ENCODE assay signal across 19 cellular contexts in genomic region chr9:15501803-15502202, GRCh38. TPM values are rescaled to one million over a fixed set of nuclear protein-coding genes. Genes with fewer than 3 reads are reported as not detected.
DNase-seq lines count a peak whose midpoint lies in the region; ATAC-seq and TF ChIP-seq lines count a peak whose summit lies in the region.
"Had no signal": no experiment of that assay in that cellular context is flagged by ENCODE, and none has a peak within 500 bp of the region (broad histone marks: within the 10 kb centered on the region; RNA-seq: fewer than 3 reads in every experiment).

No MANE protein-coding gene starts in this region.

- BruUV-seq in IMR-90 (replicated peaks; lab: Mats Ljungman, UMichigan) = no TSS peak

- peaks cover 70% of the 10 kb centered on the region for H3K4me1 Mint-ChIP-seq in activated naive CD4-positive, alpha-beta T cell treated with anti-CD3 and anti-CD28 coated beads, Interleukin-2, amount 50 U/mL, for 24 hours
- peaks cover 55% of the 10 kb centered on the region for H3K4me1 Mint-ChIP-seq in activated naive CD4-positive, alpha-beta T cell treated with anti-CD3 and anti-CD28 coated beads, Interleukin-2, amount 10 ng/mL, durations not matched to agents 7 days and 5 days
- peaks cover 51% of the 10 kb centered on the region for H3K4me1 Mint-ChIP-seq in central memory CD8-positive, alpha-beta T cell
- H3K4me1 Mint-ChIP-seq: CD14-positive monocyte had no signal

- no peak overlapping the region for H2BK5ac ChIP-seq in IMR-90 (ENCODE audit: low read depth, low read length, poor library complexity, severe bottlenecking)

- CTCF ChIA-PET in activated naive CD4-positive, alpha-beta T cell treated with anti-CD3 and anti-CD28 coated beads, Interleukin-2, amount 10 ng/mL, durations not matched to agents 7 days and 5 days (lab: Charles Lee) = interaction anchor here (1.1 kb wide), 1 partner anchor 104 kb away, joined by 3 read pairs; no protein-coding TSS in a partner anchor
- CTCF ChIA-PET in IMR-90 (lab: Yijun Ruan, JAX) = interaction anchor here (0.6 kb wide), 1 partner anchor 25 kb away, joined by 3 read pairs; no protein-coding TSS in a partner anchor

- intact Hi-C loops in IMR-90 (cut with micrococcal nuclease) (no loop called here), heart left ventricle (cut with DNase I) (loop anchor here in 1 of 10 donors (10.0 kb wide), 2 partner anchors 53 to 103 kb away; partner anchors contain the start of gene CCDC171)

- H3K36me3 Mint-ChIP-seq in activated naive CD4-positive, alpha-beta T cell treated with anti-CD3 and anti-CD28 coated beads, Interleukin-2, amount 50 U/mL, for 24 hours = peaks cover 18% of the 10 kb centered on the region
- H3K36me3 Mint-ChIP-seq in activated naive CD4-positive, alpha-beta T cell treated with anti-CD3 and anti-CD28 coated beads, Interleukin-2, amount 10 ng/mL, durations not matched to agents 7 days and 5 days = peaks cover 61% of the 10 kb centered on the region
- peaks cover 56% of the 10 kb centered on the region for H3K36me3 Mint-ChIP-seq in central memory CD8-positive, alpha-beta T cell (ENCODE audit: insufficient read depth)

- H3K56ac ChIP-seq in IMR-90 (ENCODE audit: extremely low read depth, insufficient read depth, low read length) = no peak overlapping the region

- H2AFZ ChIP-seq in IMR-90 (replicated peaks; ENCODE audit: low read length, poor library complexity) = no peak overlapping the region

- WGBS in IMR-90 (ENCODE audit: extremely low coverage in 2 of 2, insufficient read length in 1 of 2), 2 experiments = no CpG with 5 or more reads among the region's 5 CpGs
- 89 to 97% (median 92%) methylated on average over 5 of the region's 5 CpGs for WGBS in heart left ventricle, 4 donors

- H3K14ac ChIP-seq in IMR-90 (replicated peaks; ENCODE audit: low read depth, low read length) = no peak overlapping the region

- peaks cover 3 to 44% of the 10 kb centered on the region in 2 experiments; a peak in 3 of 4 replicates for H3K79me1 ChIP-seq in IMR-90 (ENCODE audit: low read depth in 1 of 2, low read length in 2 of 2)

- H3K4ac ChIP-seq in IMR-90 (ENCODE audit: low read depth, low read length) = no peak overlapping the region

- H2BK120ac ChIP-seq in IMR-90 (ENCODE audit: low read depth, low read length) = no peak overlapping the region

- no peaks in the 10 kb centered on the region for H3K27me3 ChIP-seq in IMR-90 (ENCODE audit: control insufficient read depth, insufficient read depth, low read length)
- H3K27me3 ChIP-seq in heart left ventricle = no peaks in the 10 kb centered on the region
- H3K27me3 ChIP-seq: MG63 had no signal

- POLR2A ChIA-PET in IMR-90 (lab: Charles Lee; ENCODE audit: unreplicated experiment) = no interaction called here

- H4K5ac ChIP-seq in IMR-90 (ENCODE audit: low read depth, low read length) = no peak overlapping the region

- 0 out of 4 replicates have a peak overlapping the region, but pooled peaks of 1 of the 2 experiments have one; percentile 28 for H4K8ac ChIP-seq in IMR-90 (ENCODE audit: low read depth in 2 of 2, low read length in 2 of 2)

- H3K9me3 Mint-ChIP-seq in activated naive CD4-positive, alpha-beta T cell treated with anti-CD3 and anti-CD28 coated beads, Interleukin-2, amount 50 U/mL, for 24 hours = no peaks in the 10 kb centered on the region
- H3K9me3 Mint-ChIP-seq in activated naive CD4-positive, alpha-beta T cell treated with anti-CD3 and anti-CD28 coated beads, Interleukin-2, amount 10 ng/mL, durations not matched to agents 7 days and 5 days = no peaks in the 10 kb centered on the region
- no peaks in the 10 kb centered on the region for H3K9me3 Mint-ChIP-seq in central memory CD8-positive, alpha-beta T cell
- H3K9me3 Mint-ChIP-seq: CD14-positive monocyte had no signal

- TF ChIP-seq CTCF in IMR-90 (conservative IDR thresholded peaks at IDR 0.05; ENCODE audit: low read depth, low read length) (no peak), heart left ventricle (IDR thresholded peaks at IDR 0.05) (no peak)

- no peak for TF ChIP-seq POLR2A in IMR-90 (IDR thresholded peaks at IDR 0.05; ENCODE audit: low read depth, low read length)
- TF ChIP-seq POLR2A in heart left ventricle (IDR thresholded peaks at IDR 0.05) = no peak

- no peaks in the 10 kb centered on the region for H4K20me1 ChIP-seq in IMR-90 (ENCODE audit: insufficient read depth, low read length)

- no peak overlapping the region for H2AK5ac ChIP-seq in IMR-90 (ENCODE audit: low read depth, low read length)

- peak overlapping the region; percentile 46; the same call in 1 of the 2 replicates for H3K23ac ChIP-seq in IMR-90 (ENCODE audit: low read depth, low read length)

- H4K91ac ChIP-seq in IMR-90 (ENCODE audit: insufficient read depth, low read depth, low read length) = no peak overlapping the region

- H3K27ac Mint-ChIP-seq in activated naive CD4-positive, alpha-beta T cell treated with anti-CD3 and anti-CD28 coated beads, Interleukin-2, amount 50 U/mL, for 24 hours = peak overlapping the region; percentile 90
- H3K27ac Mint-ChIP-seq in activated naive CD4-positive, alpha-beta T cell treated with anti-CD3 and anti-CD28 coated beads, Interleukin-2, amount 10 ng/mL, durations not matched to agents 7 days and 5 days = no peak overlapping the region
- H3K27ac Mint-ChIP-seq in central memory CD8-positive, alpha-beta T cell (ENCODE audit: low read depth) = peak overlapping the region; percentile 74
- H3K27ac Mint-ChIP-seq: B cell had no signal

- dilution Hi-C loops in IMR-90 (cut with HindIII; ENCODE audit: low sequenced_read_pairs, unreplicated experiment) = no loop called here

- H3K9me3 ChIP-seq in IMR-90 (ENCODE audit: control insufficient read depth, insufficient read depth, low read length) = no peaks in the 10 kb centered on the region
- H3K9me3 ChIP-seq in heart left ventricle = no peaks in the 10 kb centered on the region
- H3K9me3 ChIP-seq: MG63 had no signal

- H2BK20ac ChIP-seq in IMR-90 (ENCODE audit: low read depth, low read length) = no peak overlapping the region

- H3K27me3 Mint-ChIP-seq in activated naive CD4-positive, alpha-beta T cell treated with anti-CD3 and anti-CD28 coated beads, Interleukin-2, amount 50 U/mL, for 24 hours = no peaks in the 10 kb centered on the region
- H3K27me3 Mint-ChIP-seq in activated naive CD4-positive, alpha-beta T cell treated with anti-CD3 and anti-CD28 coated beads, Interleukin-2, amount 10 ng/mL, durations not matched to agents 7 days and 5 days = no peaks in the 10 kb centered on the region
- H3K27me3 Mint-ChIP-seq in central memory CD8-positive, alpha-beta T cell = no peaks in the 10 kb centered on the region
- H3K27me3 Mint-ChIP-seq: B cell had no signal

- H2BK15ac ChIP-seq in IMR-90 (ENCODE audit: low read depth, low read length) = no peak overlapping the region

- H3K4me2 ChIP-seq in IMR-90 (ENCODE audit: low read depth, low read length) = no peak overlapping the region

- TF ChIP-seq RAD21 in IMR-90 (IDR thresholded peaks at IDR 0.05; ENCODE audit: low read length) = no peak

- in situ Hi-C loops in IMR-90 (cut with MboI; ENCODE audit: low sequenced_read_pairs) = no loop called here

- H3K27ac ChIP-seq in IMR-90 (ENCODE audit: insufficient read depth, low read length) = no peak overlapping the region
- no peak overlapping the region for H3K27ac ChIP-seq in heart left ventricle

- DNase-seq in activated naive CD4-positive, alpha-beta T cell treated with anti-CD3 and anti-CD28 coated beads, Interleukin-2, amount 10 ng/mL, durations not matched to agents 7 days and 5 days = no peak
- no peak for DNase-seq in IMR-90
- no peak for DNase-seq in central memory CD8-positive, alpha-beta T cell (ENCODE audit: low spot score in 2 of 2)
- no peak for DNase-seq in HCEC 1CT
- no peak for DNase-seq in heart left ventricle
- no peak for DNase-seq in glomerular visceral epithelial cell (ENCODE audit: extremely low spot score)
- DNase-seq: DMS 273 treated with DMSO at 0.1 percent for 48 hours, DMS79 treated with DMSO at 0.1 percent for 48 hours, GOT3, Kasumi-1, MG63, NCI-H187, NCI-H446, NCI-H526 treated with DMSO at 0.1 percent for 48 hours, PC-3, Right ventricle myocardium superior had no signal

- H3K4me3 ChIP-seq in IMR-90 (ENCODE audit: insufficient read depth, low read depth, low read length) (no peak overlapping the region), heart left ventricle (no peak overlapping the region)
- H3K4me3 ChIP-seq: MG63 had no signal

- ATAC-seq in IMR-90 (ENCODE audit: low read depth) (no peak), heart left ventricle (no peak)
- ATAC-seq in central memory CD8-positive, alpha-beta T cell (replicated peaks; ENCODE audit: extremely low read depth, poor library complexity, severe bottlenecking) = no peak
- ATAC-seq: PC-3 had no signal

- peak overlapping the region; percentile 34 for H3K4me3 Mint-ChIP-seq in activated naive CD4-positive, alpha-beta T cell treated with anti-CD3 and anti-CD28 coated beads, Interleukin-2, amount 50 U/mL, for 24 hours
- H3K4me3 Mint-ChIP-seq in activated naive CD4-positive, alpha-beta T cell treated with anti-CD3 and anti-CD28 coated beads, Interleukin-2, amount 10 ng/mL, durations not matched to agents 7 days and 5 days = no peak overlapping the region
- no peak overlapping the region for H3K4me3 Mint-ChIP-seq in central memory CD8-positive, alpha-beta T cell
- H3K4me3 Mint-ChIP-seq: B cell, CD14-positive monocyte had no signal

- H3K36me3 ChIP-seq in IMR-90 (ENCODE audit: control insufficient read depth, insufficient read depth, low read length) (peaks cover 5% of the 10 kb centered on the region), heart left ventricle (peaks cover 0 to 78% (median 31%) of the 10 kb centered on the region in 9 donors)

- H3K4me1 ChIP-seq in IMR-90 (ENCODE audit: control insufficient read depth, insufficient read depth, low read length) (0 out of 2 replicates have a peak, but pooled peaks cover 1% of the 10 kb centered on the region), heart left ventricle (no peaks in the 10 kb centered on the region)

- H3K9me1 ChIP-seq in IMR-90 (ENCODE audit: insufficient read depth, low read length) = no peaks in the 10 kb centered on the region

- no peak overlapping the region for H2AK9ac ChIP-seq in IMR-90 (replicated peaks; ENCODE audit: low read depth, low read length, poor library complexity)

- no peak overlapping the region for H3K18ac ChIP-seq in IMR-90 (ENCODE audit: low read depth, low read length)

- H3K9ac ChIP-seq in IMR-90 (ENCODE audit: low read depth, low read length) = no peak overlapping the region

TF ChIP-seq in IMR-90, 13 proteins besides CTCF, POLR2A, EP300 and RAD21 (continues in another document):
- no peak for TF ChIP-seq RCOR1 (IDR thresholded peaks at IDR 0.05; ENCODE audit: insufficient replicate concordance, low read length)

RNA-seq across cellular contexts. Expression of gene PSIP1, which starts 9.0 kb away (rescaled TPM):
- total RNA-seq in IMR-90 (2012; rRNA removed) (27.2 and 30.0 TPM in 2 replicates), heart left ventricle (10 to 100 TPM; 16.5 to 29.1 (median 21.9) TPM)
- polyA plus RNA-seq in IMR-90 (2012; rRNA removed) (14.7 and 21.8 TPM in 2 replicates), heart left ventricle (10 to 100 TPM; 15.9 to 18.4 TPM)
- 2.0 and 12.5 TPM in 2 replicates for polyA plus RNA-seq in IMR-90 (2012; cell fraction: cytosol; rRNA removed)
- polyA plus RNA-seq in IMR-90 (2012; cell fraction: nucleus; rRNA removed; ENCODE audit: low replicate concordance) = 9.5 and 13.0 TPM in 2 replicates

RNA-seq across cellular contexts. Expression of gene CCDC171, which starts 51.0 kb away (rescaled TPM):
- total RNA-seq in IMR-90 (2012; rRNA removed) (2.2 and 2.5 TPM in 2 replicates), heart left ventricle (1 to 10 TPM in 7 of 9 donors, under 1 TPM in 2; 0.44 to 3.4 (median 1.4) TPM)
- polyA plus RNA-seq in IMR-90 (2012; rRNA removed) (0.33 and 0.63 TPM in 2 replicates), heart left ventricle (under 1 TPM; 0.30 to 0.47 TPM)
- polyA plus RNA-seq in IMR-90 (2012; cell fraction: cytosol; rRNA removed) = 0.05 and 0.07 TPM in 2 replicates
- 0.41 and 3.6 TPM in 2 replicates for polyA plus RNA-seq in IMR-90 (2012; cell fraction: nucleus; rRNA removed; ENCODE audit: low replicate concordance)
